ENCODE assay signal across 9 cellular contexts in the genomic region with DNA sequence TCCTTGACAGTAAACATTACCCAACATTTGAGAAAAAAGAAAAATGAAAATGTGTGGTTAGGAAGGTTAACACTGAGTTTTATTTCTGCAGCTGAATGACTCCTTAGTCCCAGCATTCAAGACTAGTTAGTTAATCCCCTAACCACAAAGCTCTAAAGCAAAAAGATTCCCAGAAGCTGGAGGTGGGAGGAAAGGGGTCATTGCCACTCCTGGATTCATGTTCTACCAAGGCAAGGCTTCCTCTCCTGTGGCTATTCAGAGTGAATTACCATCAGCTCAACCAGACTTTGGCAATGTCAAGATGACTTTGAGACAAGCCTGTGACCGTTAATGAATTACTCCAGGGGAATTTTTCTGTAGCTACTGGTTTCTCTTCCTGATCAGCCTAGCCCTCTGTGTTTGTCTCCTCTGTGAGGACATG.
DNase-seq lines count a peak whose midpoint lies in the region; ATAC-seq and TF ChIP-seq lines count a peak whose summit lies in the region.
"Had no signal": no experiment of that assay in that cellular context is flagged by ENCODE, and none has a peak within 500 bp of the region (broad histone marks: within the 10 kb centered on the region; RNA-seq: fewer than 3 reads in every experiment).

No MANE protein-coding gene starts in this region.

- 67% methylated on average over 1 of the region's 1 CpG for WGBS in hepatocyte (ENCODE audit: low lambda C conversion rate, missing lambda C conversion rate)

- no peak overlapping the region for H3K4me2 ChIP-seq in hepatocyte

- H3K36me3 ChIP-seq in hepatocyte (replicated peaks; ENCODE audit: insufficient read depth, low read depth): no peaks in the 10 kb centered on the region

- H3K4me3 ChIP-seq in hepatocyte: no peak overlapping the region

- H3K79me2 ChIP-seq in hepatocyte: no peaks in the 10 kb centered on the region

- DNase-seq in hepatocyte (ENCODE audit: low spot score) (peak; percentile 41), SKM-1 treated with dmso at 0.1 percent for 144 hours (lab: John Stamatoyannopoulos, UW; ENCODE audit: unreplicated experiment) (no peak), Kasumi-1 (lab: John Stamatoyannopoulos, UW) (no peak)
- DNase-seq in activated effector memory CD4-positive, alpha-beta T cell treated with anti-CD3 and anti-CD28 coated beads, Interleukin-2, amount 50 U/mL, for 16 hours: no peak
- DNase-seq: activated gamma-delta T cell treated with Interleukin-2 at 50 U/mL for 16 hours had no signal

- no peaks in the 10 kb centered on the region for H3K9me2 ChIP-seq in hepatocyte (replicated peaks; ENCODE audit: insufficient read depth)

- H3K27ac ChIP-seq in hepatocyte: peak overlapping the region; percentile 79

- H3K27me3 ChIP-seq in hepatocyte: no peaks in the 10 kb centered on the region

- H3K4me1 ChIP-seq in hepatocyte (ENCODE audit: insufficient read depth): peaks cover 10% of the 10 kb centered on the region

- no peak overlapping the region for H2AFZ ChIP-seq in hepatocyte

- TF ChIP-seq CTCF in hepatocyte (IDR thresholded peaks at IDR 0.05; ENCODE audit: poor library complexity): no peak

- ATAC-seq in GM18858 (IDR thresholded peaks at IDR 0.05; ENCODE audit: unreplicated experiment) (peak; percentile 89), GM21515 (IDR thresholded peaks at IDR 0.05; ENCODE audit: unreplicated experiment) (peak; percentile 86), HG03354 (IDR thresholded peaks at IDR 0.05; ENCODE audit: poor library complexity, severe bottlenecking, unreplicated experiment) (peak; percentile 97), GM19035 (IDR thresholded peaks at IDR 0.05; ENCODE audit: unreplicated experiment) (no peak)

- no peaks in the 10 kb centered on the region for H4K20me1 ChIP-seq in hepatocyte (ENCODE audit: insufficient read depth, poor library complexity, severe bottlenecking)

- no peaks in the 10 kb centered on the region for H3K9me3 ChIP-seq in hepatocyte (ENCODE audit: low read depth)
